In the genomic region with DNA sequence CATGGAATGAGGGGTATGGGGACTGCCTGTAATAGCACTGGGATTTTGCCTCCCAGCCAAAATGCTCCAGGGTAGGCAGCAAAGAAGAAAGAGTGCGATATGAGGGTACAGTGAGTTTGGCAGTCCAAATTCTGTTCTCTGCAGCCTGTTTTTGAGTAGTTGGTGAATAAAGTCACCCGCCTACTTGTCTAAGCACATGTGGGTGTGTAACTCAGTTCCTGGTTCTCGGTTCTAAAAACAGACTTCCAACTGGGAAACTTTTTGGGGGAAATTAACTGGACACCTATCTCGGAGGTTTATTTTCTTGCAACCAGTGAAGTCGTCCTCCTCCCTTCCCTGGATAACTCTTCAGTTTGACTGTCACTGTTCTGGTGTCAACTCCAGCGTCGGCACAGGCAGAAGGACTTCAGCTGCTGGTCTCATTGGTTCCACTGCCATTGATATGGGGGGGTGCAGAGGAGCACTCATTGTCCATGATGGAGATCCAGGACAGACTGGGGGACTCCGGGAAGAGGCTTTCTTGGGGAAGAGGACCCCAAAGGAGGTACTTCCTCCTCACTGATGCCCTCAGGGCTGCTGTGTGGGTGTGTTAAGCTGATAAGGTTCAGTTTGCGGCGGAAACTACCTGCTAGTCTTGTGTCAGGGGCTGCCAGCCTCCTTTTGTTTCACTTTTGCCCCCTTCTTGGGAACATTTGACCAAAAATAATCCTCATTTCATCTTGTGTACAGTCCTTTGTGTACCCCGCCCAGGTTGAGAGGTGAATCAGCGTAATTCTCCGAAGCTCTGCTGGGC, we compare ENCODE assay signal across 27 cellular contexts. TPM values are rescaled to one million over a fixed set of nuclear protein-coding genes. Genes with fewer than 3 reads are reported as not detected.
DNase-seq lines count a peak whose midpoint lies in the region; ATAC-seq and TF ChIP-seq lines count a peak whose summit lies in the region.
"Had no signal": no experiment of that assay in that cellular context is flagged by ENCODE, and none has a peak within 500 bp of the region (broad histone marks: within the 10 kb centered on the region; RNA-seq: fewer than 3 reads in every experiment).

No MANE protein-coding gene starts in this region.

- no peaks in the 10 kb centered on the region for H3K9me3 Mint-ChIP-seq in activated T-cell treated with anti-CD3 and anti-CD28 coated beads, Interleukin-2, amount 50 U/mL, for 24 hours
- H3K9me3 Mint-ChIP-seq: activated T-helper 2 cell treated with anti-CD3 and anti-CD28 coated beads, Interferon-gamma antibody, Interleukin-2, Interleukin-4, amounts not matched to agents 10 μg/mL and 5 μg/mL and 100 μg/mL, durations not matched to agents 14 hours and 24 hours and 36 hours; mesothelial cell of epicardium; natural killer cell treated with Interleukin-12 subunit alpha and Interleukin-12 subunit beta and Interleukin-15 and Interleukin-18, amount 100 ng/mL, for 72 hours had no signal

- 84% methylated on average over 12 of the region's 13 CpGs for WGBS in mammary epithelial cell (ENCODE audit: low coverage, missing lambda C conversion rate)
- WGBS in sigmoid colon, 2 donors, result 91 to 94% methylated on average over 13 of the region's 13 CpGs

- in situ Hi-C loops in mammary epithelial cell (cut with MboI; ENCODE audit: low sequenced_read_pairs in 2 of 2), result no loop called here

- no peaks in the 10 kb centered on the region for H3K4me1 ChIP-seq in mammary epithelial cell (ENCODE audit: insufficient read depth, low read length)
- H3K4me1 ChIP-seq in sigmoid colon, result peaks cover 0 to 9% (median under 1%) of the 10 kb centered on the region in 4 donors
- H3K4me1 ChIP-seq: adrenal gland, foreskin keratinocyte had no signal

- H3K4me2 ChIP-seq in mammary epithelial cell (ENCODE audit: insufficient read depth, low read depth, low read length), result no peak overlapping the region

- H3K9me3 ChIP-seq in mammary epithelial cell (replicated peaks; ENCODE audit: insufficient read depth, low read length), result no peaks in the 10 kb centered on the region
- no peaks in the 10 kb centered on the region for H3K9me3 ChIP-seq in sigmoid colon
- H3K9me3 ChIP-seq: adrenal gland, pancreas, tibial nerve had no signal

- intact Hi-C loops in mammary epithelial cell (cut with micrococcal nuclease), result loop anchor here (10.0 kb wide), 1 partner anchor 455 kb away; no protein-coding TSS in a partner anchor
- intact Hi-C loops in sigmoid colon (cut with DNase I), result no loop called here

- H3K27me3 Mint-ChIP-seq in activated T-cell treated with anti-CD3 and anti-CD28 coated beads, Interleukin-2, amount 50 U/mL, for 24 hours, result no peaks in the 10 kb centered on the region
- H3K27me3 Mint-ChIP-seq: activated CD4-positive, alpha-beta T cell treated with anti-CD3 and anti-CD28 coated beads for 36 hours; natural killer cell treated with Interleukin-12 subunit alpha and Interleukin-12 subunit beta and Interleukin-15 and Interleukin-18, amount 100 ng/mL, for 72 hours had no signal

- H3K4me3 Mint-ChIP-seq in activated T-cell treated with anti-CD3 and anti-CD28 coated beads, Interleukin-2, amount 50 U/mL, for 24 hours, result no peak overlapping the region
- H3K4me3 Mint-ChIP-seq: activated CD4-positive, alpha-beta T cell treated with anti-CD3 and anti-CD28 coated beads for 36 hours; mesothelial cell of epicardium; natural killer cell treated with Interleukin-12 subunit alpha and Interleukin-12 subunit beta and Interleukin-15 and Interleukin-18, amount 100 ng/mL, for 72 hours had no signal

- DNase-seq in activated T-cell treated with anti-CD3 and anti-CD28 coated beads, Interleukin-2, amount 50 U/mL, for 24 hours, result no peak
- no peak for DNase-seq in activated T-cell treated with anti-CD3 and anti-CD28 coated beads, Interleukin-2, amount 50 U/mL, for 1 hour
- DNase-seq in OCI-M1 (lab: John Stamatoyannopoulos, UW) (peak; percentile 44), mammary epithelial cell (no peak), sigmoid colon (peak; percentile 48), NOMO-1 treated with DMSO at 0.1 percent for 48 hours (lab: John Stamatoyannopoulos, UW; ENCODE audit: unreplicated experiment) (no peak), SW 1271 (lab: John Stamatoyannopoulos, UW) (no peak)
- DNase-seq: 8988T; DMS79; effector memory CD4-positive, alpha-beta T cell; foreskin keratinocyte; GOT3; NCI-H1436 treated with DMSO at 0.1 percent for 48 hours; NCI-H524; pancreas; right cardiac atrium; stimulated activated naive CD8-positive, alpha-beta T cell treated with anti-CD3 and anti-CD28 coated beads, Interleukin-15, Interleukin-2, amounts not matched to agents 100 U/mL and 50 U/mL, for 24 hours had no signal

- peak overlapping the region; percentile 81 for H3K27ac Mint-ChIP-seq in activated T-cell treated with anti-CD3 and anti-CD28 coated beads, Interleukin-2, amount 50 U/mL, for 24 hours
- H3K27ac Mint-ChIP-seq: activated T-helper 2 cell treated with anti-CD3 and anti-CD28 coated beads, Interferon-gamma antibody, Interleukin-2, Interleukin-4, amounts not matched to agents 10 μg/mL and 5 μg/mL and 100 μg/mL, durations not matched to agents 14 hours and 24 hours and 36 hours; mesothelial cell of epicardium had no signal

- peaks cover 63% of the 10 kb centered on the region for H3K4me1 Mint-ChIP-seq in activated T-cell treated with anti-CD3 and anti-CD28 coated beads, Interleukin-2, amount 50 U/mL, for 24 hours (ENCODE audit: low read depth)
- H3K4me1 Mint-ChIP-seq: mesothelial cell of epicardium had no signal

- H3K4me3 ChIP-seq in mammary epithelial cell (replicated peaks in 1 of 3; ENCODE audit: insufficient read depth in 1 of 3, low read depth in 2 of 3, low read length in 3 of 3), result no peak overlapping the region
- H3K4me3 ChIP-seq in sigmoid colon, result no peak overlapping the region
- H3K4me3 ChIP-seq: adrenal gland, pancreas, tibial nerve had no signal

- ATAC-seq in HG03469 (IDR thresholded peaks at IDR 0.05; ENCODE audit: unreplicated experiment), result no peak
- ATAC-seq: activated CD4-positive, alpha-beta T cell treated with anti-CD3 and anti-CD28 coated beads for 36 hours; foreskin keratinocyte; left lobe of liver; natural killer cell treated with Interleukin-12 subunit alpha and Interleukin-12 subunit beta and Interleukin-15 and Interleukin-18, amount 100 ng/mL, for 72 hours; pancreas; right cardiac atrium; stimulated activated naive CD8-positive, alpha-beta T cell treated with anti-CD3 and anti-CD28 coated beads, Interleukin-15, Interleukin-2, amounts not matched to agents 100 U/mL and 50 U/mL, for 24 hours had no signal

- H4K20me1 ChIP-seq in mammary epithelial cell (ENCODE audit: insufficient read depth, low read length), result no peaks in the 10 kb centered on the region

- no peak for TF ChIP-seq POLR2A in sigmoid colon (IDR thresholded peaks at IDR 0.05)

- no peak for TF ChIP-seq CTCF in mammary epithelial cell (conservative IDR thresholded peaks at IDR 0.05 in 1 of 2, IDR thresholded peaks at IDR 0.05 in 1 of 2; ENCODE audit: extremely low read depth in 1 of 2, insufficient read depth in 1 of 2, low read depth in 1 of 2, low read length in 2 of 2)
- no peak for TF ChIP-seq CTCF in sigmoid colon (IDR thresholded peaks at IDR 0.05)

- H3K27me3 ChIP-seq in mammary epithelial cell (ENCODE audit: insufficient read depth, low read length), result no peaks in the 10 kb centered on the region
- no peaks in the 10 kb centered on the region for H3K27me3 ChIP-seq in sigmoid colon
- H3K27me3 ChIP-seq: adrenal gland, foreskin keratinocyte, pancreas, tibial nerve had no signal

- TSS peak; percentile 25 for BruUV-seq in mammary epithelial cell (replicated peaks; lab: Mats Ljungman, UMichigan)

- peaks cover 15% of the 10 kb centered on the region for H3K36me3 ChIP-seq in mammary epithelial cell (ENCODE audit: insufficient read depth, low read length)
- peaks cover 14 to 59% (median 41%) of the 10 kb centered on the region in 4 donors for H3K36me3 ChIP-seq in sigmoid colon

- H3K36me3 Mint-ChIP-seq in activated T-cell treated with anti-CD3 and anti-CD28 coated beads, Interleukin-2, amount 50 U/mL, for 24 hours (ENCODE audit: low read depth), result peaks cover 93% of the 10 kb centered on the region

- H3K79me2 ChIP-seq in mammary epithelial cell (ENCODE audit: insufficient read depth, low read length), result peaks cover 34% of the 10 kb centered on the region

- TF ChIP-seq EP300 in sigmoid colon (IDR thresholded peaks at IDR 0.05), result no peak

- H3K27ac ChIP-seq in mammary epithelial cell (ENCODE audit: insufficient read depth, low read depth, low read length), result no peak overlapping the region
- no peak overlapping the region for H3K27ac ChIP-seq in sigmoid colon
- H3K27ac ChIP-seq: adrenal gland, foreskin keratinocyte, pancreas, tibial nerve had no signal

- dilution Hi-C loops in mammary epithelial cell (cut with HindIII; ENCODE audit: low sequenced_read_pairs), result loop anchor here (5.0 kb wide), 1 partner anchor 462 kb away; no protein-coding TSS in a partner anchor

- H3K9ac ChIP-seq in mammary epithelial cell (ENCODE audit: insufficient read depth, low read length), result no peak overlapping the region

- H2AFZ ChIP-seq in mammary epithelial cell (ENCODE audit: low read depth, low read length), result no peak overlapping the region

- CTCF ChIA-PET in mammary epithelial cell (lab: Charles Lee; ENCODE audit: low non-redundant PET), result no interaction called here

RNA-seq across cellular contexts. Expression of gene GHRL, which starts 13.2 kb away (rescaled TPM):
- total RNA-seq in mammary epithelial cell (under 1 TPM in 1 of 2 donors, not detected in 1; 0.38 TPM), sigmoid colon (under 1 TPM in 2 of 4 donors, not detected in 2; 0.54 to 0.71 TPM)
- polyA plus RNA-seq in mammary epithelial cell (not detected), sigmoid colon (1 to 10 TPM in 1 of 3 donors, not detected in 2; 1.5 TPM)
- polyA minus RNA-seq in mammary epithelial cell, result not detected
- total RNA-seq: foreskin keratinocyte, right cardiac atrium, RPMI7951, SK-MEL-5 had no signal
- polyA plus RNA-seq: foreskin keratinocyte had no signal

RNA-seq across cellular contexts. Expression of gene TATDN2, which starts 31.3 kb away (rescaled TPM):
- total RNA-seq in mammary epithelial cell, result 10 to 100 TPM; 16.7 to 28.7 TPM
- 18.8 TPM for polyA plus RNA-seq in mammary epithelial cell
- 51.1 TPM for polyA minus RNA-seq in mammary epithelial cell
- 10 to 100 TPM; 11.2 to 23.3 (median 12.6) TPM for total RNA-seq in sigmoid colon
- 10 to 100 TPM; 13.4 to 25.7 (median 17.4) TPM for polyA plus RNA-seq in sigmoid colon

RNA-seq across cellular contexts. Expression of gene SEC13, which starts 41.3 kb away (rescaled TPM):
- total RNA-seq in mammary epithelial cell (100 to 1,000 TPM; 124 to 140 TPM), sigmoid colon (10 to 100 TPM; 53.5 to 87.2 (median 67.1) TPM)
- polyA plus RNA-seq in mammary epithelial cell (202 TPM), sigmoid colon (100 to 1,000 TPM; 125 to 178 (median 134) TPM)
- polyA minus RNA-seq in mammary epithelial cell, result 194 TPM

Comparison
In these comparisons a context has a peak if more than half of its experiments do, and no peak if none do; other contexts are left out.
1. DNase-seq: peak in OCI-M1 (single experiment) and sigmoid colon (single experiment); none in activated T-cell treated with anti-CD3 and anti-CD28 coated beads, Interleukin-2, amount 50 U/mL, for 24 hours (single experiment), activated T-cell treated with anti-CD3 and anti-CD28 coated beads, Interleukin-2, amount 50 U/mL, for 1 hour (single experiment), mammary epithelial cell (single experiment), NOMO-1 treated with DMSO at 0.1 percent for 48 hours (single experiment) and SW 1271 (0 of 2).